Comparison of ENCODE assay signal across 24 cellular contexts in the genomic region with DNA sequence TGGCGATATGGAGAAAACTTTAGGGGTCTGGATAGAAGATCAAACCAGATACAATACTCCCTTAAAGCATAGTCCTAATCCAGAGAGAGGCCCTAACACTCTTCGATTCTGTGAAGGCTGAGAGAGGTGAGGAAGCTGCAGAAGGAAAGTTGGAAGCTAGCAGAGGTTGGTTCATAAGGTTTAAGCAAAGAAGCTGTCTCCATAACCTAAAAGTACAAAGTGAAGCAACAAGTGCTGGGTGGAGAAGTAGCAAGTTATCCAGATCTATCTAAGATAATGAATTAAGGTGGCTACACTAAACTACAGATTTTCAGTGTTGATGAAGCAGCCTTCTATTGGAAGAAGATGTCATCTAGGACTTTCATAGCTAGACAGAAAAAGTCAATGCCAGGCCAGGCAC. TPM values are rescaled to one million over a fixed set of nuclear protein-coding genes. Genes with fewer than 3 reads are reported as not detected.
DNase-seq lines count a peak whose midpoint lies in the region; ATAC-seq and TF ChIP-seq lines count a peak whose summit lies in the region.
"Had no signal": no experiment of that assay in that cellular context is flagged by ENCODE, and none has a peak within 500 bp of the region (broad histone marks: within the 10 kb centered on the region; RNA-seq: fewer than 3 reads in every experiment).

No MANE protein-coding gene starts in this region.

- H3K36me3 ChIP-seq in SJSA1, result peaks cover 41% of the 10 kb centered on the region
- H3K36me3 ChIP-seq in neural progenitor cell, result no peaks in the 10 kb centered on the region

- no peak overlapping the region for H3K4me3 Mint-ChIP-seq in activated T-cell treated with anti-CD3 and anti-CD28 coated beads, Interleukin-2, amount 50 U/mL, for 72 hours
- H3K4me3 Mint-ChIP-seq in activated T-cell treated with anti-CD3 and anti-CD28 coated beads, Interleukin-2, amount 50 U/mL, for 24 hours, result no peak overlapping the region
- no peak overlapping the region for H3K4me3 Mint-ChIP-seq in neural progenitor cell
- H3K4me3 Mint-ChIP-seq: B cell; CD4-positive, alpha-beta memory T cell; CD4-positive, CD25-positive, alpha-beta regulatory T cell; CD8-positive, alpha-beta memory T cell had no signal

- H3K9ac ChIP-seq in neural progenitor cell, result no peak overlapping the region
- H3K9ac ChIP-seq: BLaER1 treated with 17β-estradiol and CSF1 and Interleukin-3, amounts not matched to agents 10 nM and 100 nM had no signal

- H3K27ac ChIP-seq in SJSA1, result no peak overlapping the region
- H3K27ac ChIP-seq in neural progenitor cell, result no peak overlapping the region
- H3K27ac ChIP-seq: 22Rv1; A549; BLaER1 treated with 17β-estradiol and CSF1 and Interleukin-3, amounts not matched to agents 10 nM and 100 nM; C4-2B had no signal

- no peaks in the 10 kb centered on the region for H3K27me3 Mint-ChIP-seq in activated T-cell treated with anti-CD3 and anti-CD28 coated beads, Interleukin-2, amount 50 U/mL, for 72 hours (ENCODE audit: low read depth)
- H3K27me3 Mint-ChIP-seq in activated T-cell treated with anti-CD3 and anti-CD28 coated beads, Interleukin-2, amount 50 U/mL, for 24 hours, result no peaks in the 10 kb centered on the region
- H3K27me3 Mint-ChIP-seq in neural progenitor cell (ENCODE audit: insufficient read depth, low read depth), result peaks cover 6% of the 10 kb centered on the region
- H3K27me3 Mint-ChIP-seq: B cell; CD4-positive, alpha-beta memory T cell; CD4-positive, CD25-positive, alpha-beta regulatory T cell; CD8-positive, alpha-beta memory T cell had no signal

- H3K4me3 ChIP-seq in SJSA1, result no peak overlapping the region
- no peak overlapping the region for H3K4me3 ChIP-seq in neural progenitor cell
- H3K4me3 ChIP-seq: A549; BLaER1 treated with 17β-estradiol and CSF1 and Interleukin-3, amounts not matched to agents 10 nM and 100 nM; GM12878 had no signal

- H3K27me3 ChIP-seq in SJSA1 (replicated peaks) (no peaks in the 10 kb centered on the region), neural progenitor cell (no peaks in the 10 kb centered on the region)
- H3K27me3 ChIP-seq: BLaER1 treated with 17β-estradiol and CSF1 and Interleukin-3, amounts not matched to agents 10 nM and 100 nM had no signal

- H4K20me1 ChIP-seq in neural progenitor cell (ENCODE audit: low read depth), result no peaks in the 10 kb centered on the region
- H4K20me1 ChIP-seq: BLaER1 treated with 17β-estradiol and CSF1 and Interleukin-3, amounts not matched to agents 10 nM and 100 nM had no signal

- intact Hi-C loops in Right ventricle myocardium inferior (cut with DNase I), result no loop called here

- no peaks in the 10 kb centered on the region for H3K79me2 ChIP-seq in neural progenitor cell (ENCODE audit: low read depth)

- H3K27ac Mint-ChIP-seq in activated T-cell treated with anti-CD3 and anti-CD28 coated beads, Interleukin-2, amount 50 U/mL, for 72 hours, result peak overlapping the region; percentile 8
- no peak overlapping the region for H3K27ac Mint-ChIP-seq in activated T-cell treated with anti-CD3 and anti-CD28 coated beads, Interleukin-2, amount 50 U/mL, for 24 hours
- H3K27ac Mint-ChIP-seq in neural progenitor cell, result peak overlapping the region; percentile 21
- H3K27ac Mint-ChIP-seq: B cell had no signal

- no peak for ATAC-seq in activated T-cell treated with anti-CD3 and anti-CD28 coated beads, Interleukin-2, amount 50 U/mL, for 72 hours (replicated peaks in 1 of 2)
- ATAC-seq in Right ventricle myocardium inferior, result no peak
- ATAC-seq: A549 had no signal

- H2AFZ ChIP-seq in neural progenitor cell (replicated peaks), result no peak overlapping the region

- no peak overlapping the region for H3K4me2 ChIP-seq in neural progenitor cell
- H3K4me2 ChIP-seq: A549; BLaER1 treated with 17β-estradiol and CSF1 and Interleukin-3, amounts not matched to agents 10 nM and 100 nM had no signal

- no peak for DNase-seq in activated T-cell treated with anti-CD3 and anti-CD28 coated beads, Interleukin-2, amount 50 U/mL, for 72 hours
- DNase-seq in activated T-cell treated with anti-CD3 and anti-CD28 coated beads, Interleukin-2, amount 50 U/mL, for 24 hours, result no peak
- DNase-seq in SJSA1 (ENCODE audit: low read depth in 1 of 2, low spot score in 2 of 2) (peak; percentile 74 to 76), neural progenitor cell (ENCODE audit: low spot score) (no peak), mucosa of gallbladder (ENCODE audit: low spot score) (no peak), Right ventricle myocardium inferior (ENCODE audit: missing footprints) (no peak)
- DNase-seq: AML-193; CD4-positive, alpha-beta memory T cell; CD4-positive, CD25-positive, alpha-beta regulatory T cell; CD8-positive, alpha-beta memory T cell; COR-L47; DMS 273 treated with DMSO at 0.1 percent for 48 hours; DMS153; DMS53; DMS79; DND-41; EL; GDM1 had no signal

- no peak for TF ChIP-seq CTCF in neural progenitor cell (IDR thresholded peaks at IDR 0.05)

- no peaks in the 10 kb centered on the region for H3K9me3 Mint-ChIP-seq in activated T-cell treated with anti-CD3 and anti-CD28 coated beads, Interleukin-2, amount 50 U/mL, for 72 hours
- H3K9me3 Mint-ChIP-seq in activated T-cell treated with anti-CD3 and anti-CD28 coated beads, Interleukin-2, amount 50 U/mL, for 24 hours, result no peaks in the 10 kb centered on the region
- no peaks in the 10 kb centered on the region for H3K9me3 Mint-ChIP-seq in neural progenitor cell
- H3K9me3 Mint-ChIP-seq: CD4-positive, CD25-positive, alpha-beta regulatory T cell; CD8-positive, alpha-beta memory T cell had no signal

- peaks cover 0 to 3% of the 10 kb centered on the region in 2 donors for H3K36me3 Mint-ChIP-seq in activated T-cell treated with anti-CD3 and anti-CD28 coated beads, Interleukin-2, amount 50 U/mL, for 72 hours (ENCODE audit: insufficient read depth in 2 of 2)
- H3K36me3 Mint-ChIP-seq in activated T-cell treated with anti-CD3 and anti-CD28 coated beads, Interleukin-2, amount 50 U/mL, for 24 hours (ENCODE audit: low read depth), result peaks cover 39% of the 10 kb centered on the region
- peaks cover 15% of the 10 kb centered on the region for H3K36me3 Mint-ChIP-seq in neural progenitor cell

- peaks cover 3% of the 10 kb centered on the region; the same call in 1 of the 2 replicates for H3K9me3 ChIP-seq in SJSA1 (replicated peaks)
- no peaks in the 10 kb centered on the region for H3K9me3 ChIP-seq in neural progenitor cell (ENCODE audit: low read depth)
- H3K9me3 ChIP-seq: A549 had no signal

- no peaks in the 10 kb centered on the region for H3F3A ChIP-seq in neural progenitor cell (ENCODE audit: low read depth)

- H3K4me1 ChIP-seq in SJSA1 (replicated peaks) (no peaks in the 10 kb centered on the region), neural progenitor cell (no peaks in the 10 kb centered on the region)
- H3K4me1 ChIP-seq: A549; BLaER1 treated with 17β-estradiol and CSF1 and Interleukin-3, amounts not matched to agents 10 nM and 100 nM had no signal

- peaks cover 6% of the 10 kb centered on the region for H3K4me1 Mint-ChIP-seq in activated T-cell treated with anti-CD3 and anti-CD28 coated beads, Interleukin-2, amount 50 U/mL, for 72 hours (ENCODE audit: low read depth)
- H3K4me1 Mint-ChIP-seq in activated T-cell treated with anti-CD3 and anti-CD28 coated beads, Interleukin-2, amount 50 U/mL, for 24 hours (ENCODE audit: low read depth), result peaks cover 2% of the 10 kb centered on the region
- H3K4me1 Mint-ChIP-seq in neural progenitor cell, result no peaks in the 10 kb centered on the region
- H3K4me1 Mint-ChIP-seq: B cell had no signal

RNA-seq across cellular contexts. Expression of gene MTERF2, which starts 24.6 kb away (rescaled TPM):
- total RNA-seq in activated T-cell treated with anti-CD3 and anti-CD28 coated beads, Interleukin-2, amount 50 U/mL, for 72 hours, result 1 to 10 TPM; 6.7 to 7.8 TPM
- total RNA-seq in SJSA1 (2014; rRNA removed; shearing (Covaris generic)), result 11.9 and 15.4 TPM in 2 replicates
- total RNA-seq in neural progenitor cell (ENCODE audit: low replicate concordance) (16.5 and 25.1 TPM in 2 replicates), mucosa of gallbladder (24.8 TPM), Right ventricle myocardium inferior (33.1 TPM)

RNA-seq across cellular contexts. Expression of gene TMEM263, which starts 55.8 kb away (rescaled TPM):
- total RNA-seq in activated T-cell treated with anti-CD3 and anti-CD28 coated beads, Interleukin-2, amount 50 U/mL, for 72 hours, result 10 to 100 TPM; 39.7 to 41.3 TPM
- 76.0 and 77.9 TPM in 2 replicates for total RNA-seq in SJSA1 (2014; rRNA removed; shearing (Covaris generic))
- 25.8 and 39.7 TPM in 2 replicates for total RNA-seq in neural progenitor cell (ENCODE audit: low replicate concordance)
- total RNA-seq in mucosa of gallbladder, result 49.4 TPM
- total RNA-seq in Right ventricle myocardium inferior, result 35.8 TPM

Comparison
In these comparisons a context has a peak if more than half of its experiments do, and no peak if none do; other contexts are left out.
1. DNase-seq: peak in SJSA1 (2 of 2); none in activated T-cell treated with anti-CD3 and anti-CD28 coated beads, Interleukin-2, amount 50 U/mL, for 72 hours (0 of 2), activated T-cell treated with anti-CD3 and anti-CD28 coated beads, Interleukin-2, amount 50 U/mL, for 24 hours (single experiment), neural progenitor cell (single experiment), mucosa of gallbladder (single experiment) and Right ventricle myocardium inferior (single experiment).